15 cellular contexts compared by ENCODE assay signal in the genomic region with DNA sequence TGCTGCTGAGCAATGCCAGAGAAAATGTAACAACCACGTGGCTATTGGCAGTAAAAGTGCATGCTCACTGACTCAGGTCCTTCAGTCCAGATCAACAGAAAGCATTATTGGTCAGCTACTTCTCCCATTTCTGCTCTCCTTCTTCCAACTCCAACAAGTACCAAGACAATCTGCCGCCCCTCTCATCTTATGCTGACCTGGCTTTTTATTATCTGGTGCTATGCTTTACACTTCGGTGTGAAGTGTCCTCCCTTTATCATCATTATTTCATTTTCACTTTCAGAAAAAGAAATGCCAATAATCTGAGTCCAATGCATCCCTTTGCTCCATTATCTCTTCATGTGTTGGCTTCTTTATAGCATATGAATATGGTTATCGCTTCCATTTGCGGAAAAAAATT.
"Had no signal": no experiment of that assay in that cellular context is flagged by ENCODE, and none has a peak within 500 bp of the region (broad histone marks: within the 10 kb centered on the region; RNA-seq: fewer than 3 reads in every experiment).

No MANE protein-coding gene starts in this region.

- H3K36me3 ChIP-seq: adrenal gland, lower lobe of right lung, pancreas, thyroid gland had no signal

- DNase-seq: activated CD4-positive, alpha-beta T cell treated with anti-CD3 and anti-CD28 coated beads, Interleukin-2, amount 50 U/mL, for 4 hours; activated effector memory CD4-positive, alpha-beta T cell treated with anti-CD3 and anti-CD28 coated beads, Interleukin-2, amount 50 U/mL, for 16 hours; activated T-cell treated with anti-CD3 and anti-CD28 coated beads, Interleukin-2, amount 50 U/mL, for 72 hours; adrenal gland; dermis blood vessel endothelial cell; head of caudate nucleus; left cardiac atrium; lower lobe of right lung; natural killer cell; pancreas; stimulated activated CD4-positive, alpha-beta T cell treated with anti-CD3 and anti-CD28 coated beads, Interleukin-4, amount 100 ng/mL, for 24 hours; T-helper 2 cell; thyroid gland had no signal

- H3K4me3 ChIP-seq: adrenal gland, lower lobe of right lung, pancreas, thyroid gland had no signal

- H3K27ac ChIP-seq: adrenal gland, lower lobe of right lung, pancreas, thyroid gland had no signal

- ATAC-seq: activated T-cell treated with anti-CD3 and anti-CD28 coated beads, Interleukin-2, amount 50 U/mL, for 72 hours; left cardiac atrium; natural killer cell; pancreas; sciatic nerve; stimulated activated effector memory CD8-positive, alpha-beta T cell treated with anti-CD3 and anti-CD28 coated beads, Interleukin-12 subunit alpha, Interleukin-12 subunit beta, amount 100 ng/mL, for 72 hours had no signal

- H3K9me3 ChIP-seq: adrenal gland, lower lobe of right lung, pancreas, thyroid gland had no signal

- H3K4me1 ChIP-seq: adrenal gland, lower lobe of right lung, pancreas, thyroid gland had no signal

- H3K27me3 ChIP-seq: adrenal gland, pancreas, thyroid gland had no signal
